In genomic region chr14:91910201-91910600, GRCh38 we compare ENCODE assay signal across 18 cellular contexts. TPM values are rescaled to one million over a fixed set of nuclear protein-coding genes. Genes with fewer than 3 reads are reported as not detected.
DNase-seq lines count a peak whose midpoint lies in the region; ATAC-seq, FAIRE-seq and TF ChIP-seq lines count a peak whose summit lies in the region.
"Had no signal": no experiment of that assay in that cellular context is flagged by ENCODE, and none has a peak within 500 bp of the region (broad histone marks: within the 10 kb centered on the region; RNA-seq: fewer than 3 reads in every experiment).

No MANE protein-coding gene starts in this region.

- H3K9me3 Mint-ChIP-seq in activated T-helper 17 cell treated with anti-CD3 and anti-CD28 coated beads, Interleukin-2, amount 50 U/mL, for 72 hours = no peaks in the 10 kb centered on the region
- no peaks in the 10 kb centered on the region for H3K9me3 Mint-ChIP-seq in naive thymus-derived CD4-positive, alpha-beta T cell
- no peaks in the 10 kb centered on the region for H3K9me3 Mint-ChIP-seq in stimulated activated naive B cell treated with anti-CD40 and anti-IgM and Interleukin-4, amounts not matched to agents 10 μg/mL and 1 μg/mL and 100 μg/mL, for 72 hours
- H3K9me3 Mint-ChIP-seq: CD4-positive, alpha-beta memory T cell; GM23338 had no signal

- H3K4me3 Mint-ChIP-seq in activated T-helper 17 cell treated with anti-CD3 and anti-CD28 coated beads, Interleukin-2, amount 50 U/mL, for 72 hours = no peak overlapping the region
- H3K4me3 Mint-ChIP-seq in naive thymus-derived CD4-positive, alpha-beta T cell = no peak overlapping the region
- no peak overlapping the region for H3K4me3 Mint-ChIP-seq in stimulated activated naive B cell treated with anti-CD40 and anti-IgM and Interleukin-4, amounts not matched to agents 10 μg/mL and 1 μg/mL and 100 μg/mL, for 72 hours
- H3K4me3 Mint-ChIP-seq: GM23338 had no signal

- H3K27me3 Mint-ChIP-seq in activated T-helper 17 cell treated with anti-CD3 and anti-CD28 coated beads, Interleukin-2, amount 50 U/mL, for 72 hours = no peaks in the 10 kb centered on the region
- peaks cover 0 to 2% (median 0%) of the 10 kb centered on the region in 5 donors for H3K27me3 Mint-ChIP-seq in naive thymus-derived CD4-positive, alpha-beta T cell
- H3K27me3 Mint-ChIP-seq in stimulated activated naive B cell treated with anti-CD40 and anti-IgM and Interleukin-4, amounts not matched to agents 10 μg/mL and 1 μg/mL and 100 μg/mL, for 72 hours = no peaks in the 10 kb centered on the region

- H3K27ac Mint-ChIP-seq in activated T-helper 17 cell treated with anti-CD3 and anti-CD28 coated beads, Interleukin-2, amount 50 U/mL, for 72 hours = peak overlapping the region; percentile 74
- peak overlapping the region in 5 of 9 donors; percentile 41 to 83 (median 71) for H3K27ac Mint-ChIP-seq in naive thymus-derived CD4-positive, alpha-beta T cell
- peak overlapping the region; percentile 78 for H3K27ac Mint-ChIP-seq in stimulated activated naive B cell treated with anti-CD40 and anti-IgM and Interleukin-4, amounts not matched to agents 10 μg/mL and 1 μg/mL and 100 μg/mL, for 72 hours
- H3K27ac Mint-ChIP-seq: GM23338 had no signal

- H3K27me3 ChIP-seq in naive thymus-derived CD4-positive, alpha-beta T cell (ENCODE audit: control insufficient read depth in 2 of 2, insufficient read depth in 2 of 2, low read length in 2 of 2) = no peaks in the 10 kb centered on the region
- H3K27me3 ChIP-seq: BE2C had no signal

- no peak overlapping the region for H3K4me3 ChIP-seq in naive thymus-derived CD4-positive, alpha-beta T cell (ENCODE audit: low read length)
- H3K4me3 ChIP-seq: A549, GM23338 had no signal

- DNase-seq in MV-4-11 (lab: John Stamatoyannopoulos, UW) = peak; percentile 51
- no peak for DNase-seq in naive thymus-derived CD4-positive, alpha-beta T cell
- no peak for DNase-seq in stimulated activated naive B cell treated with anti-CD40 and anti-IgM and Interleukin-4, amounts not matched to agents 10 μg/mL and 1 μg/mL and 100 μg/mL, for 72 hours
- no peak for DNase-seq in D721Med (ENCODE audit: insufficient read length, low spot score)
- no peak for DNase-seq in NCI-H510A (lab: John Stamatoyannopoulos, UW)
- DNase-seq: BE2C; CD4-positive, alpha-beta memory T cell; DMS153; DMS79 treated with DMSO at 0.1 percent for 48 hours; EL; H7 had no signal

- no peak overlapping the region for H3K27ac ChIP-seq in naive thymus-derived CD4-positive, alpha-beta T cell (ENCODE audit: low read depth, low read length)
- H3K27ac ChIP-seq: A549, C4-2B had no signal

- no peak for ATAC-seq in activated T-helper 17 cell treated with anti-CD3 and anti-CD28 coated beads, Interleukin-2, amount 50 U/mL, for 72 hours (replicated peaks)
- no peak for ATAC-seq in naive thymus-derived CD4-positive, alpha-beta T cell
- no peak for ATAC-seq in stimulated activated naive B cell treated with anti-CD40 and anti-IgM and Interleukin-4, amounts not matched to agents 10 μg/mL and 1 μg/mL and 100 μg/mL, for 72 hours (replicated peaks)
- ATAC-seq in GM18520 (IDR thresholded peaks at IDR 0.05; ENCODE audit: unreplicated experiment) = no peak
- ATAC-seq: A549, GM23338 had no signal

- no peaks in the 10 kb centered on the region for H3K9me3 ChIP-seq in naive thymus-derived CD4-positive, alpha-beta T cell (ENCODE audit: control insufficient read depth in 2 of 3, low read length in 3 of 3)
- H3K9me3 ChIP-seq: A549, BE2C had no signal

- H3K36me3 ChIP-seq in naive thymus-derived CD4-positive, alpha-beta T cell (ENCODE audit: control insufficient read depth in 2 of 3, insufficient read depth in 3 of 3, low read length in 3 of 3) = no peaks in the 10 kb centered on the region
- H3K36me3 ChIP-seq: BE2C had no signal

- CTCF ChIA-PET in naive thymus-derived CD4-positive, alpha-beta T cell (lab: Charles Lee) = interaction anchor here (0.6 to 2.2 kb wide), 3 partner anchors 12 to 47 kb away, joined by 3 to 9 read pairs (median 6); no protein-coding TSS in a partner anchor

- peaks cover 0 to 9% of the 10 kb centered on the region in 2 donors for H3K4me1 ChIP-seq in naive thymus-derived CD4-positive, alpha-beta T cell (ENCODE audit: control insufficient read depth in 2 of 2, insufficient read depth in 2 of 2, low read length in 2 of 2)
- H3K4me1 ChIP-seq: A549, BE2C had no signal

- intact Hi-C loops in naive thymus-derived CD4-positive, alpha-beta T cell (cut with micrococcal nuclease) = loop anchor here (2.0 to 10.0 kb wide), 7 partner anchors 37 to 428 kb away; partner anchors contain the start of gene PPP4R3A (in 1 of the 2)

- no peak for TF ChIP-seq CTCF in D721Med (IDR thresholded peaks at IDR 0.05; ENCODE audit: insufficient read depth, missing control alignments)

- FAIRE-seq in D721Med (lab: Jason Lieb, UNC) = no peak
- FAIRE-seq: A549, G401.6, GM12891 had no signal

- POLR2A ChIA-PET in naive thymus-derived CD4-positive, alpha-beta T cell (lab: Charles Lee) = interaction anchor here (0.8 to 1.8 kb wide), 5 partner anchors 36 to 49 kb away, joined by 3 to 15 read pairs (median 7); partner anchors contain the start of gene TC2N

- H3K36me3 Mint-ChIP-seq in activated T-helper 17 cell treated with anti-CD3 and anti-CD28 coated beads, Interleukin-2, amount 50 U/mL, for 72 hours (ENCODE audit: low read depth) = no peaks in the 10 kb centered on the region
- no peaks in the 10 kb centered on the region for H3K36me3 Mint-ChIP-seq in naive thymus-derived CD4-positive, alpha-beta T cell
- peaks cover 0 to 2% of the 10 kb centered on the region in 2 donors for H3K36me3 Mint-ChIP-seq in stimulated activated naive B cell treated with anti-CD40 and anti-IgM and Interleukin-4, amounts not matched to agents 10 μg/mL and 1 μg/mL and 100 μg/mL, for 72 hours
- H3K36me3 Mint-ChIP-seq: CD4-positive, alpha-beta memory T cell had no signal

- H3K4me1 Mint-ChIP-seq in activated T-helper 17 cell treated with anti-CD3 and anti-CD28 coated beads, Interleukin-2, amount 50 U/mL, for 72 hours = peaks cover 9% of the 10 kb centered on the region
- H3K4me1 Mint-ChIP-seq in naive thymus-derived CD4-positive, alpha-beta T cell = peaks cover 11 to 29% (median 23%) of the 10 kb centered on the region in 7 donors
- H3K4me1 Mint-ChIP-seq in stimulated activated naive B cell treated with anti-CD40 and anti-IgM and Interleukin-4, amounts not matched to agents 10 μg/mL and 1 μg/mL and 100 μg/mL, for 72 hours = peaks cover 8 to 14% of the 10 kb centered on the region in 2 donors

RNA-seq across cellular contexts. Expression of gene FBLN5, which starts 37.3 kb away (rescaled TPM):
- total RNA-seq in activated T-helper 17 cell treated with anti-CD3 and anti-CD28 coated beads, Interleukin-2, amount 50 U/mL, for 72 hours = 1 to 10 TPM; 1.4 to 7.6 TPM
- total RNA-seq in naive thymus-derived CD4-positive, alpha-beta T cell = 10 to 100 TPM in 2 of 5 experiments, 1 to 10 TPM in 3; 2.9 to 11.7 (median 7.2) TPM
- polyA plus RNA-seq in naive thymus-derived CD4-positive, alpha-beta T cell = 10 to 100 TPM; 30.5 to 53.3 TPM

RNA-seq across cellular contexts. Expression of gene TC2N, which starts 42.9 kb away (rescaled TPM):
- total RNA-seq in activated T-helper 17 cell treated with anti-CD3 and anti-CD28 coated beads, Interleukin-2, amount 50 U/mL, for 72 hours = 10 to 100 TPM; 39.2 to 81.2 TPM
- 100 to 1,000 TPM; 158 to 301 (median 246) TPM for total RNA-seq in naive thymus-derived CD4-positive, alpha-beta T cell
- polyA plus RNA-seq in naive thymus-derived CD4-positive, alpha-beta T cell = 100 to 1,000 TPM; 167 to 193 TPM
